Comparison of ENCODE assay signal across 31 cellular contexts in genomic region chr17:46887717-46888116, GRCh38.
"Had no signal": no experiment of that assay in that cellular context is flagged by ENCODE, and none has a peak within 500 bp of the region (broad histone marks: within the 10 kb centered on the region; RNA-seq: fewer than 3 reads in every experiment).

No MANE protein-coding gene starts in this region.

- ATAC-seq: activated CD4-positive, alpha-beta T cell treated with anti-CD3 and anti-CD28 coated beads for 36 hours; activated CD4-positive, CD25-positive, alpha-beta regulatory T cell treated with anti-CD3 and anti-CD28 coated beads, Interleukin-2, amount 50 U/mL, for 24 hours; activated CD8-positive, alpha-beta T cell treated with anti-CD3 and anti-CD28 coated beads for 36 hours; activated naive CD8-positive, alpha-beta T cell treated with anti-CD3 and anti-CD28 coated beads, Interleukin-2, amount 50 U/mL, for 24 hours; activated T-cell treated with anti-CD3 and anti-CD28 coated beads, Interleukin-2, amount 50 U/mL, for 4 hours; activated T-cell treated with anti-CD3 and anti-CD28 coated beads, Interleukin-2, amount 50 U/mL, for 72 hours; activated T-helper 17 cell treated with anti-CD3 and anti-CD28 coated beads, Interleukin-2, amount 50 U/mL, for 72 hours; T-cell; WTC11 had no signal

- FAIRE-seq: bronchial epithelial cell had no signal

- H3K4me3 ChIP-seq: ascending aorta, cardiac muscle cell had no signal

- DNase-seq: activated CD4-positive, alpha-beta memory T cell treated with anti-CD3 and anti-CD28 coated beads for 36 hours; activated CD4-positive, alpha-beta T cell treated with anti-CD3 and anti-CD28 coated beads for 1 hour; activated CD4-positive, alpha-beta T cell treated with anti-CD3 and anti-CD28 coated beads for 36 hours; activated CD4-positive, alpha-beta T cell treated with anti-CD3 and anti-CD28 coated beads for 48 hours; activated CD4-positive, alpha-beta T cell treated with anti-CD3 and anti-CD28 coated beads, Interleukin-2, amount 10 ng/mL, durations not matched to agents 7 days and 5 days; activated CD4-positive, CD25-positive, alpha-beta regulatory T cell; activated CD8-positive, alpha-beta memory T cell treated with anti-CD3 and anti-CD28 coated beads, Interleukin-2, amount 50 U/mL, for 4 hours; activated CD8-positive, alpha-beta T cell treated with anti-CD3 and anti-CD28 coated beads for 36 hours; activated effector memory CD4-positive, alpha-beta T cell treated with anti-CD3 and anti-CD28 coated beads, Interleukin-2, amount 50 U/mL, for 16 hours; activated naive CD4-positive, alpha-beta T cell treated with anti-CD3 and anti-CD28 coated beads, Interleukin-2, amount 10 ng/mL, durations not matched to agents 7 days and 5 days; activated naive CD4-positive, alpha-beta T cell treated with Interleukin-2 at 50 U/mL for 16 hours; activated naive CD8-positive, alpha-beta T cell treated with anti-CD3 and anti-CD28 coated beads, Interleukin-2, amount 10 ng/mL, durations not matched to agents 7 days and 5 days; activated naive CD8-positive, alpha-beta T cell treated with anti-CD3 and anti-CD28 coated beads, Interleukin-2, amount 50 U/mL, for 24 hours; activated T-cell treated with anti-CD3 and anti-CD28 coated beads for 4 hours; activated T-cell treated with anti-CD3 and anti-CD28 coated beads, Interleukin-2, amount 50 U/mL, for 1 hour; activated T-cell treated with anti-CD3 and anti-CD28 coated beads, Interleukin-2, amount 50 U/mL, for 4 hours; activated T-cell treated with anti-CD3 and anti-CD28 coated beads, Interleukin-2, amount 50 U/mL, for 72 hours; amygdala; anterior cingulate cortex; caudate nucleus; cerebellar nuclear complex; T-cell; T-helper 2 cell; T-helper 9 cell; WERI-Rb-1 had no signal

- H3K4me1 ChIP-seq: ascending aorta had no signal

- H3K27ac ChIP-seq: ascending aorta, cardiac muscle cell, WERI-Rb-1 had no signal

- H3K9me3 ChIP-seq: ascending aorta had no signal
